In the genomic region with DNA sequence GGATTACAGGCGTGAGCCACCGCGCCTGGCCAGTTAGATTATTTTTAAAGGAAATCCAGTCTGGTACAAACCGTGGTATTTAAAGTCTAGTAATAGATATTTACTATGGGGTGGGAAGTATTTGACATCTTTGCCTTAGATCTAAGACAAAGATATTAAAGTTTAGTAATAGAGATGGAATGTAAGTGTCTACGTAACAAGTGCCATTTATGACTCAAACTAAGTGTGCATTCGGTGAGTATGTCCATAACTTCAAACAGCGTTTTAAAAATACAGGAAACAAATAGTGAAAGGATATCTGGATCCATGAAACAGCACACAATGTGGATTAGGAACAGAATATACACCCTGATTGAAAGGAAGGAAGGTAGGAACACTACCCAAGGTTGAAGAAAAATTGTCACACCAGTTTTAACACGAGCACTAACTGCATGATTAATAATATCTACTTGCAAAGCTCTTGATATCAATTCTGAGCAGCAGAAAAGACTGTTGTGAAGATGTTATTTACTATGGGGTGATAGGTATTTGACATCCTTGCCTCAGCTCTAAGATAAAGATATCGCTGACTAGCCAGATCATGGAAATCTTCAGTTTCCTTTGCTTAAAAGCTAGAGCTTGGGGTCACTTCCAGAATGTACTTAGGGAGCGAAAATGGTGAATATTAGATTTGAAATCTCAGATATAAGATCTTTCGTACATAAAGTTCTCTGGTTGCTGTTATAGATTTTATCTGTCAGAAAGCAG, we compare ENCODE assay signal across 1 cellular context.
TF ChIP-seq lines count a peak whose summit lies in the region.

No MANE protein-coding gene starts in this region.

TF ChIP-seq in GM23338, 12 proteins besides CTCF, POLR2A, EP300 and RAD21 (continued from another document):
- TF ChIP-seq, protein P1, sequence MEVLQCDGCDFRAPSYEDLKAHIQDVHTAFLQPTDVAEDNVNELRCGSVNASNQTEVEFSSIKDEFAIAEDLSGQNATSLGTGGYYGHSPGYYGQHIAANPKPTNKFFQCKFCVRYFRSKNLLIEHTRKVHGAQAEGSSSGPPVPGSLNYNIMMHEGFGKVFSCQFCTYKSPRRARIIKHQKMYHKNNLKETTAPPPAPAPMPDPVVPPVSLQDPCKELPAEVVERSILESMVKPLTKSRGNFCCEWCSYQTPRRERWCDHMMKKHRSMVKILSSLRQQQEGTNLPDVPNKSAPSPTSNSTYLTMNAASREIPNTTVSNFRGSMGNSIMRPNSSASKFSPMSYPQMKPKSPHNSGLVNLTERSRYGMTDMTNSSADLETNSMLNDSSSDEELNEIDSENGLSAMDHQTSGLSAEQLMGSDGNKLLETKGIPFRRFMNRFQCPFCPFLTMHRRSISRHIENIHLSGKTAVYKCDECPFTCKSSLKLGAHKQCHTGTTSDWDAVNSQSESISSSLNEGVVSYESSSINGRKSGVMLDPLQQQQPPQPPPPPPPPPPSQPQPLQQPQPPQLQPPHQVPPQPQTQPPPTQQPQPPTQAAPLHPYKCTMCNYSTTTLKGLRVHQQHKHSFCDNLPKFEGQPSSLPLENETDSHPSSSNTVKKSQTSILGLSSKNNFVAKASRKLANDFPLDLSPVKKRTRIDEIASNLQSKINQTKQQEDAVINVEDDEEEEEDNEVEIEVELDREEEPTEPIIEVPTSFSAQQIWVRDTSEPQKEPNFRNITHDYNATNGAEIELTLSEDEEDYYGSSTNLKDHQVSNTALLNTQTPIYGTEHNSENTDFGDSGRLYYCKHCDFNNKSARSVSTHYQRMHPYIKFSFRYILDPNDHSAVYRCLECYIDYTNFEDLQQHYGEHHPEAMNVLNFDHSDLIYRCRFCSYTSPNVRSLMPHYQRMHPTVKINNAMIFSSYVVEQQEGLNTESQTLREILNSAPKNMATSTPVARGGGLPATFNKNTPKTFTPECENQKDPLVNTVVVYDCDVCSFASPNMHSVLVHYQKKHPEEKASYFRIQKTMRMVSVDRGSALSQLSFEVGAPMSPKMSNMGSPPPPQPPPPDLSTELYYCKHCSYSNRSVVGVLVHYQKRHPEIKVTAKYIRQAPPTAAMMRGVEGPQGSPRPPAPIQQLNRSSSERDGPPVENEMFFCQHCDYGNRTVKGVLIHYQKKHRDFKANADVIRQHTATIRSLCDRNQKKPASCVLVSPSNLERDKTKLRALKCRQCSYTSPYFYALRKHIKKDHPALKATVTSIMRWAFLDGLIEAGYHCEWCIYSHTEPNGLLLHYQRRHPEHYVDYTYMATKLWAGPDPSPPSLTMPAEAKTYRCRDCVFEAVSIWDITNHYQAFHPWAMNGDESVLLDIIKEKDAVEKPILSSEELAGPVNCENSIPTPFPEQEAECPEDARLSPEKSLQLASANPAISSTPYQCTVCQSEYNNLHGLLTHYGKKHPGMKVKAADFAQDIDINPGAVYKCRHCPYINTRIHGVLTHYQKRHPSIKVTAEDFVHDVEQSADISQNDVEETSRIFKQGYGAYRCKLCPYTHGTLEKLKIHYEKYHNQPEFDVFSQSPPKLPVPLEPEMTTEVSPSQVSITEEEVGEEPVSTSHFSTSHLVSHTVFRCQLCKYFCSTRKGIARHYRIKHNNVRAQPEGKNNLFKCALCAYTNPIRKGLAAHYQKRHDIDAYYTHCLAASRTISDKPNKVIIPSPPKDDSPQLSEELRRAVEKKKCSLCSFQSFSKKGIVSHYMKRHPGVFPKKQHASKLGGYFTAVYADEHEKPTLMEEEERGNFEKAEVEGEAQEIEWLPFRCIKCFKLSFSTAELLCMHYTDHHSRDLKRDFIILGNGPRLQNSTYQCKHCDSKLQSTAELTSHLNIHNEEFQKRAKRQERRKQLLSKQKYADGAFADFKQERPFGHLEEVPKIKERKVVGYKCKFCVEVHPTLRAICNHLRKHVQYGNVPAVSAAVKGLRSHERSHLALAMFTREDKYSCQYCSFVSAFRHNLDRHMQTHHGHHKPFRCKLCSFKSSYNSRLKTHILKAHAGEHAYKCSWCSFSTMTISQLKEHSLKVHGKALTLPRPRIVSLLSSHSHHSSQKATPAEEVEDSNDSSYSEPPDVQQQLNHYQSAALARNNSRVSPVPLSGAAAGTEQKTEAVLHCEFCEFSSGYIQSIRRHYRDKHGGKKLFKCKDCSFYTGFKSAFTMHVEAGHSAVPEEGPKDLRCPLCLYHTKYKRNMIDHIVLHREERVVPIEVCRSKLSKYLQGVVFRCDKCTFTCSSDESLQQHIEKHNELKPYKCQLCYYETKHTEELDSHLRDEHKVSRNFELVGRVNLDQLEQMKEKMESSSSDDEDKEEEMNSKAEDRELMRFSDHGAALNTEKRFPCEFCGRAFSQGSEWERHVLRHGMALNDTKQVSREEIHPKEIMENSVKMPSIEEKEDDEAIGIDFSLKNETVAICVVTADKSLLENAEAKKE (CRISPR knock-in tag; IDR thresholded peaks at IDR 0.05), result no peak
- TF ChIP-seq, protein P2, sequence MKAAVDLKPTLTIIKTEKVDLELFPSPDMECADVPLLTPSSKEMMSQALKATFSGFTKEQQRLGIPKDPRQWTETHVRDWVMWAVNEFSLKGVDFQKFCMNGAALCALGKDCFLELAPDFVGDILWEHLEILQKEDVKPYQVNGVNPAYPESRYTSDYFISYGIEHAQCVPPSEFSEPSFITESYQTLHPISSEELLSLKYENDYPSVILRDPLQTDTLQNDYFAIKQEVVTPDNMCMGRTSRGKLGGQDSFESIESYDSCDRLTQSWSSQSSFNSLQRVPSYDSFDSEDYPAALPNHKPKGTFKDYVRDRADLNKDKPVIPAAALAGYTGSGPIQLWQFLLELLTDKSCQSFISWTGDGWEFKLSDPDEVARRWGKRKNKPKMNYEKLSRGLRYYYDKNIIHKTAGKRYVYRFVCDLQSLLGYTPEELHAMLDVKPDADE (IDR thresholded peaks at IDR 0.05), result no peak
